Comparison of ENCODE assay signal across 29 cellular contexts in genomic region chr1:245877976-245878375, GRCh38.
"Had no signal": no experiment of that assay in that cellular context is flagged by ENCODE, and none has a peak within 500 bp of the region (broad histone marks: within the 10 kb centered on the region; RNA-seq: fewer than 3 reads in every experiment).

No MANE protein-coding gene starts in this region.

- DNase-seq: activated CD4-positive, alpha-beta T cell treated with anti-CD3 and anti-CD28 coated beads for 36 hours; activated CD4-positive, CD25-positive, alpha-beta regulatory T cell; activated CD8-positive, alpha-beta memory T cell treated with anti-CD3 and anti-CD28 coated beads, Interleukin-2, amount 10 ng/mL, durations not matched to agents 7 days and 5 days; activated CD8-positive, alpha-beta T cell treated with anti-CD3 and anti-CD28 coated beads, Interleukin-2, amount 10 ng/mL, durations not matched to agents 7 days and 5 days; activated naive CD4-positive, alpha-beta T cell; activated T-cell treated with anti-CD3 and anti-CD28 coated beads, Interleukin-2, amount 50 U/mL, for 48 hours; aorta; body of pancreas; cerebellar nuclear complex; colonic mucosa; left ventricle myocardium superior; naive thymus-derived CD8-positive, alpha-beta T cell; ovary; right lobe of liver; stimulated activated CD4-positive, alpha-beta T cell treated with anti-CD3 and anti-CD28 coated beads, Interleukin-12 subunit alpha, Interleukin-12 subunit beta, amount 100 ng/mL, for 4 hours; stimulated activated CD4-positive, alpha-beta T cell treated with anti-CD3 and anti-CD28 coated beads, Interleukin-4, amount 100 ng/mL, for 1 hour; stimulated activated naive CD8-positive, alpha-beta T cell treated with anti-CD3 and anti-CD28 coated beads, Interleukin-15, Interleukin-2, amounts not matched to agents 100 U/mL and 50 U/mL, for 24 hours; T-helper 1 cell; testis; transverse colon; uterus had no signal

- H3K27ac Mint-ChIP-seq: activated CD4-positive, alpha-beta T cell treated with anti-CD3 and anti-CD28 coated beads for 36 hours; activated CD8-positive, alpha-beta memory T cell treated with anti-CD3 and anti-CD28 coated beads, Interleukin-2, amount 10 ng/mL, durations not matched to agents 7 days and 5 days; activated CD8-positive, alpha-beta T cell treated with anti-CD3 and anti-CD28 coated beads, Interleukin-2, amount 10 ng/mL, durations not matched to agents 7 days and 5 days; activated naive CD4-positive, alpha-beta T cell treated with anti-CD3 and anti-CD28 coated beads, Interleukin-2, amount 50 U/mL, for 72 hours; activated T-helper 2 cell treated with anti-CD3 and anti-CD28 coated beads, Interferon-gamma antibody, Interleukin-2, Interleukin-4, amounts not matched to agents 10 μg/mL and 5 μg/mL and 100 μg/mL, durations not matched to agents 14 hours and 24 hours and 36 hours; naive thymus-derived CD8-positive, alpha-beta T cell; neural progenitor cell; progenitor cell of endocrine pancreas had no signal

- H3K9me3 ChIP-seq: body of pancreas, colonic mucosa, ovary, right lobe of liver, testis, transverse colon, uterus had no signal

- FAIRE-seq: frontal cortex, islet of Langerhans had no signal

- H3K9me3 Mint-ChIP-seq: activated naive CD4-positive, alpha-beta T cell treated with anti-CD3 and anti-CD28 coated beads, Interleukin-2, amount 50 U/mL, for 72 hours; activated T-helper 2 cell treated with anti-CD3 and anti-CD28 coated beads, Interferon-gamma antibody, Interleukin-2, Interleukin-4, amounts not matched to agents 10 μg/mL and 5 μg/mL and 100 μg/mL, durations not matched to agents 14 hours and 24 hours and 36 hours; naive thymus-derived CD8-positive, alpha-beta T cell; neural progenitor cell had no signal

- H3K4me2 ChIP-seq: neural progenitor cell had no signal

- H3K4me3 ChIP-seq: body of pancreas, cardiac muscle cell, colonic mucosa, neural progenitor cell, ovary, right lobe of liver, testis, transverse colon, uterus had no signal

- ATAC-seq: activated CD4-positive, alpha-beta T cell treated with anti-CD3 and anti-CD28 coated beads for 36 hours; activated CD8-positive, alpha-beta memory T cell treated with anti-CD3 and anti-CD28 coated beads, Interleukin-2, amount 10 ng/mL, durations not matched to agents 7 days and 5 days; activated CD8-positive, alpha-beta T cell treated with anti-CD3 and anti-CD28 coated beads, Interleukin-2, amount 10 ng/mL, durations not matched to agents 7 days and 5 days; activated naive CD4-positive, alpha-beta T cell treated with anti-CD3 and anti-CD28 coated beads, Interleukin-2, amount 50 U/mL, for 72 hours; body of pancreas; esophagus mucosa; left ventricle myocardium superior; naive thymus-derived CD8-positive, alpha-beta T cell; stimulated activated naive CD8-positive, alpha-beta T cell treated with anti-CD3 and anti-CD28 coated beads, Interleukin-15, Interleukin-2, amounts not matched to agents 100 U/mL and 50 U/mL, for 24 hours had no signal

- H3K27me3 ChIP-seq: body of pancreas, cardiac muscle cell, colonic mucosa, neural progenitor cell, ovary, right lobe of liver, testis, transverse colon, uterus had no signal

- H3K4me1 Mint-ChIP-seq: activated CD4-positive, alpha-beta T cell treated with anti-CD3 and anti-CD28 coated beads for 36 hours; naive thymus-derived CD8-positive, alpha-beta T cell had no signal

- H3K27me3 Mint-ChIP-seq: activated CD4-positive, alpha-beta T cell treated with anti-CD3 and anti-CD28 coated beads for 36 hours; activated CD8-positive, alpha-beta memory T cell treated with anti-CD3 and anti-CD28 coated beads, Interleukin-2, amount 10 ng/mL, durations not matched to agents 7 days and 5 days; naive thymus-derived CD8-positive, alpha-beta T cell; progenitor cell of endocrine pancreas had no signal

- H2AFZ ChIP-seq: neural progenitor cell had no signal

- H3K27ac ChIP-seq: body of pancreas, cardiac muscle cell, colonic mucosa, neural progenitor cell, ovary, right lobe of liver, testis, transverse colon, uterus had no signal

- H3K9ac ChIP-seq: neural progenitor cell had no signal

- H3K36me3 ChIP-seq: cardiac muscle cell, colonic mucosa, neural progenitor cell, ovary, right lobe of liver, transverse colon, uterus had no signal

- H3K4me3 Mint-ChIP-seq: activated CD4-positive, alpha-beta T cell treated with anti-CD3 and anti-CD28 coated beads for 36 hours; activated CD8-positive, alpha-beta memory T cell treated with anti-CD3 and anti-CD28 coated beads, Interleukin-2, amount 10 ng/mL, durations not matched to agents 7 days and 5 days; activated CD8-positive, alpha-beta T cell treated with anti-CD3 and anti-CD28 coated beads, Interleukin-2, amount 10 ng/mL, durations not matched to agents 7 days and 5 days; naive thymus-derived CD8-positive, alpha-beta T cell; neural progenitor cell had no signal

- H3K36me3 Mint-ChIP-seq: activated CD8-positive, alpha-beta memory T cell treated with anti-CD3 and anti-CD28 coated beads, Interleukin-2, amount 10 ng/mL, durations not matched to agents 7 days and 5 days; activated naive CD4-positive, alpha-beta T cell treated with anti-CD3 and anti-CD28 coated beads, Interleukin-2, amount 50 U/mL, for 72 hours; neural progenitor cell had no signal

- H3K4me1 ChIP-seq: body of pancreas, colonic mucosa, neural progenitor cell, uterus had no signal
